In the genomic region with DNA sequence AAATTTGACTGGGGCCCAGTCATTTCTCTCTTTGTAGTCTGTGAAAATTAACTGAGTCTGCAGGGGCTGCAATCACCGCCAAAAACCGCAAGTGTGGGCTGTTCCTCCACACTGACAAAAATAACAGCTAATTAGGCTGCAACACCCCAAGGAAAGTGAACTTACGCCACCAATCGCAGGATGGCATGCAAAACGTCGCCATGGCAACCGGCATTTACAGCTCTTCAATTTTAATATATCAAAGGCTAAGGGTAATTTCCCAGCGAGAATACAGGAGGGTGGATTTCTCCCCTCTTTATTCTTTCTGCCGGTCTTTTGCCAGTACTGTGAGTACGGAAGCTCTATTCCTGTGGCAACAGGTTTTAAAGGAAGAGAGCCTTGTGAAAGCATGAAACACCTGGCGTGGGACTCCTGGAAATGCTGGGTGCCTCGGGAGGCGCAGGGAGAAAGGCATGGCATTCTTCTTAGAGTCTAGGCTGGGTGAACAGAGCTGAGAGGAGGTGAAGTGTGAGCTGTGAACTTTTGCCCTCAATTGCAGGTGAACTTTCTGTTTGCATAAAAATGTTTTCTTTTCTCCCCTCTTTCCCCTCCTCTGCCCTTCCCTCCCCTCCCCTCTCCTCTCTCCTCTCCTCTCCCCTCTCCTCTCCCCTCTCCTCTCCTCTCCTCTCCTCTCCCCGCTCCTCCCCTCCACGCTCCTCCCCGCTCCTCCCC, we compare ENCODE assay signal across 1 cellular context.
TF ChIP-seq lines count a peak whose summit lies in the region.

No MANE protein-coding gene starts in this region.

TF ChIP-seq in GM12878, 131 proteins besides CTCF, POLR2A, EP300 and RAD21 (continued from another document and continues in another):
- TF ChIP-seq, protein P1, sequence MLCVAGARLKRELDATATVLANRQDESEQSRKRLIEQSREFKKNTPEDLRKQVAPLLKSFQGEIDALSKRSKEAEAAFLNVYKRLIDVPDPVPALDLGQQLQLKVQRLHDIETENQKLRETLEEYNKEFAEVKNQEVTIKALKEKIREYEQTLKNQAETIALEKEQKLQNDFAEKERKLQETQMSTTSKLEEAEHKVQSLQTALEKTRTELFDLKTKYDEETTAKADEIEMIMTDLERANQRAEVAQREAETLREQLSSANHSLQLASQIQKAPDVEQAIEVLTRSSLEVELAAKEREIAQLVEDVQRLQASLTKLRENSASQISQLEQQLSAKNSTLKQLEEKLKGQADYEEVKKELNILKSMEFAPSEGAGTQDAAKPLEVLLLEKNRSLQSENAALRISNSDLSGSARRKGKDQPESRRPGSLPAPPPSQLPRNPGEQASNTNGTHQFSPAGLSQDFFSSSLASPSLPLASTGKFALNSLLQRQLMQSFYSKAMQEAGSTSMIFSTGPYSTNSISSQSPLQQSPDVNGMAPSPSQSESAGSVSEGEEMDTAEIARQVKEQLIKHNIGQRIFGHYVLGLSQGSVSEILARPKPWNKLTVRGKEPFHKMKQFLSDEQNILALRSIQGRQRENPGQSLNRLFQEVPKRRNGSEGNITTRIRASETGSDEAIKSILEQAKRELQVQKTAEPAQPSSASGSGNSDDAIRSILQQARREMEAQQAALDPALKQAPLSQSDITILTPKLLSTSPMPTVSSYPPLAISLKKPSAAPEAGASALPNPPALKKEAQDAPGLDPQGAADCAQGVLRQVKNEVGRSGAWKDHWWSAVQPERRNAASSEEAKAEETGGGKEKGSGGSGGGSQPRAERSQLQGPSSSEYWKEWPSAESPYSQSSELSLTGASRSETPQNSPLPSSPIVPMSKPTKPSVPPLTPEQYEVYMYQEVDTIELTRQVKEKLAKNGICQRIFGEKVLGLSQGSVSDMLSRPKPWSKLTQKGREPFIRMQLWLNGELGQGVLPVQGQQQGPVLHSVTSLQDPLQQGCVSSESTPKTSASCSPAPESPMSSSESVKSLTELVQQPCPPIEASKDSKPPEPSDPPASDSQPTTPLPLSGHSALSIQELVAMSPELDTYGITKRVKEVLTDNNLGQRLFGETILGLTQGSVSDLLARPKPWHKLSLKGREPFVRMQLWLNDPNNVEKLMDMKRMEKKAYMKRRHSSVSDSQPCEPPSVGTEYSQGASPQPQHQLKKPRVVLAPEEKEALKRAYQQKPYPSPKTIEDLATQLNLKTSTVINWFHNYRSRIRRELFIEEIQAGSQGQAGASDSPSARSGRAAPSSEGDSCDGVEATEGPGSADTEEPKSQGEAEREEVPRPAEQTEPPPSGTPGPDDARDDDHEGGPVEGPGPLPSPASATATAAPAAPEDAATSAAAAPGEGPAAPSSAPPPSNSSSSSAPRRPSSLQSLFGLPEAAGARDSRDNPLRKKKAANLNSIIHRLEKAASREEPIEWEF (IDR thresholded peaks at IDR 0.05; ENCODE audit: insufficient replicate concordance, low read depth, low read length) = no peak
- no peak; the same call in 1 of the 2 replicates for TF ChIP-seq ZNF207 (IDR thresholded peaks at IDR 0.05; ENCODE audit: borderline replicate concordance)
- no peak for TF ChIP-seq WRNIP1 (IDR thresholded peaks at IDR 0.05; ENCODE audit: borderline replicate concordance, low read depth, low read length)
- TF ChIP-seq, protein P2, sequence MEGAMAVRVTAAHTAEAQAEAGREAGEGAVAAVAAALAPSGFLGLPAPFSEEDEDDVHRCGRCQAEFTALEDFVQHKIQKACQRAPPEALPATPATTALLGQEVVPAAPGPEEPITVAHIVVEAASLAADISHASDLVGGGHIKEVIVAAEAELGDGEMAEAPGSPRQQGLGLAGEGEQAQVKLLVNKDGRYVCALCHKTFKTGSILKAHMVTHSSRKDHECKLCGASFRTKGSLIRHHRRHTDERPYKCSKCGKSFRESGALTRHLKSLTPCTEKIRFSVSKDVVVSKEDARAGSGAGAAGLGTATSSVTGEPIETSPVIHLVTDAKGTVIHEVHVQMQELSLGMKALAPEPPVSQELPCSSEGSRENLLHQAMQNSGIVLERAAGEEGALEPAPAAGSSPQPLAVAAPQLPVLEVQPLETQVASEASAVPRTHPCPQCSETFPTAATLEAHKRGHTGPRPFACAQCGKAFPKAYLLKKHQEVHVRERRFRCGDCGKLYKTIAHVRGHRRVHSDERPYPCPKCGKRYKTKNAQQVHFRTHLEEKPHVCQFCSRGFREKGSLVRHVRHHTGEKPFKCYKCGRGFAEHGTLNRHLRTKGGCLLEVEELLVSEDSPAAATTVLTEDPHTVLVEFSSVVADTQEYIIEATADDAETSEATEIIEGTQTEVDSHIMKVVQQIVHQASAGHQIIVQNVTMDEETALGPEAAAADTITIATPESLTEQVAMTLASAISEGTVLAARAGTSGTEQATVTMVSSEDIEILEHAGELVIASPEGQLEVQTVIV (IDR thresholded peaks at IDR 0.05; ENCODE audit: borderline replicate concordance, partially characterized antibody) = no peak
- peak; percentile 21; the same call in 1 of the 2 replicates for TF ChIP-seq TARDBP (IDR thresholded peaks at IDR 0.05; ENCODE audit: borderline replicate concordance)
- peak; percentile 81; the same call in 1 of the 2 replicates for TF ChIP-seq MXI1 (IDR thresholded peaks at IDR 0.05; ENCODE audit: low read depth, low read length)
- TF ChIP-seq, protein P3, sequence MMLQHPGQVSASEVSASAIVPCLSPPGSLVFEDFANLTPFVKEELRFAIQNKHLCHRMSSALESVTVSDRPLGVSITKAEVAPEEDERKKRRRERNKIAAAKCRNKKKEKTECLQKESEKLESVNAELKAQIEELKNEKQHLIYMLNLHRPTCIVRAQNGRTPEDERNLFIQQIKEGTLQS (IDR thresholded peaks at IDR 0.05; ENCODE audit: borderline replicate concordance, extremely low read depth, low read depth, low read length) = no peak
- peak; percentile 86 for TF ChIP-seq RFX5 (IDR thresholded peaks at IDR 0.05; ENCODE audit: low read depth, low read length)
- TF ChIP-seq BHLHE40 (IDR thresholded peaks at IDR 0.05; ENCODE audit: borderline replicate concordance in 1 of 2, low read depth in 2 of 2, low read length in 1 of 2) = peak; percentile 74 to 76
- TF ChIP-seq ZBED1 (IDR thresholded peaks at IDR 0.05; ENCODE audit: borderline replicate concordance) = peak; percentile 60; the same call in 1 of the 2 replicates
- no peak for TF ChIP-seq RBBP5 (conservative IDR thresholded peaks at IDR 0.05)
- TF ChIP-seq IRF4 (IDR thresholded peaks at IDR 0.05; ENCODE audit: low read depth, low read length) = peak; percentile 72; the same call in 1 of the 2 replicates
- TF ChIP-seq, protein P4, sequence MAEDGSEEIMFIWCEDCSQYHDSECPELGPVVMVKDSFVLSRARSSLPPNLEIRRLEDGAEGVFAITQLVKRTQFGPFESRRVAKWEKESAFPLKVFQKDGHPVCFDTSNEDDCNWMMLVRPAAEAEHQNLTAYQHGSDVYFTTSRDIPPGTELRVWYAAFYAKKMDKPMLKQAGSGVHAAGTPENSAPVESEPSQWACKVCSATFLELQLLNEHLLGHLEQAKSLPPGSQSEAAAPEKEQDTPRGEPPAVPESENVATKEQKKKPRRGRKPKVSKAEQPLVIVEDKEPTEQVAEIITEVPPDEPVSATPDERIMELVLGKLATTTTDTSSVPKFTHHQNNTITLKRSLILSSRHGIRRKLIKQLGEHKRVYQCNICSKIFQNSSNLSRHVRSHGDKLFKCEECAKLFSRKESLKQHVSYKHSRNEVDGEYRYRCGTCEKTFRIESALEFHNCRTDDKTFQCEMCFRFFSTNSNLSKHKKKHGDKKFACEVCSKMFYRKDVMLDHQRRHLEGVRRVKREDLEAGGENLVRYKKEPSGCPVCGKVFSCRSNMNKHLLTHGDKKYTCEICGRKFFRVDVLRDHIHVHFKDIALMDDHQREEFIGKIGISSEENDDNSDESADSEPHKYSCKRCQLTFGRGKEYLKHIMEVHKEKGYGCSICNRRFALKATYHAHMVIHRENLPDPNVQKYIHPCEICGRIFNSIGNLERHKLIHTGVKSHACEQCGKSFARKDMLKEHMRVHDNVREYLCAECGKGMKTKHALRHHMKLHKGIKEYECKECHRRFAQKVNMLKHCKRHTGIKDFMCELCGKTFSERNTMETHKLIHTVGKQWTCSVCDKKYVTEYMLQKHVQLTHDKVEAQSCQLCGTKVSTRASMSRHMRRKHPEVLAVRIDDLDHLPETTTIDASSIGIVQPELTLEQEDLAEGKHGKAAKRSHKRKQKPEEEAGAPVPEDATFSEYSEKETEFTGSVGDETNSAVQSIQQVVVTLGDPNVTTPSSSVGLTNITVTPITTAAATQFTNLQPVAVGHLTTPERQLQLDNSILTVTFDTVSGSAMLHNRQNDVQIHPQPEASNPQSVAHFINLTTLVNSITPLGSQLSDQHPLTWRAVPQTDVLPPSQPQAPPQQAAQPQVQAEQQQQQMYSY (CRISPR knock-in tag; IDR thresholded peaks at IDR 0.05) = no peak
- TF ChIP-seq, protein P5, sequence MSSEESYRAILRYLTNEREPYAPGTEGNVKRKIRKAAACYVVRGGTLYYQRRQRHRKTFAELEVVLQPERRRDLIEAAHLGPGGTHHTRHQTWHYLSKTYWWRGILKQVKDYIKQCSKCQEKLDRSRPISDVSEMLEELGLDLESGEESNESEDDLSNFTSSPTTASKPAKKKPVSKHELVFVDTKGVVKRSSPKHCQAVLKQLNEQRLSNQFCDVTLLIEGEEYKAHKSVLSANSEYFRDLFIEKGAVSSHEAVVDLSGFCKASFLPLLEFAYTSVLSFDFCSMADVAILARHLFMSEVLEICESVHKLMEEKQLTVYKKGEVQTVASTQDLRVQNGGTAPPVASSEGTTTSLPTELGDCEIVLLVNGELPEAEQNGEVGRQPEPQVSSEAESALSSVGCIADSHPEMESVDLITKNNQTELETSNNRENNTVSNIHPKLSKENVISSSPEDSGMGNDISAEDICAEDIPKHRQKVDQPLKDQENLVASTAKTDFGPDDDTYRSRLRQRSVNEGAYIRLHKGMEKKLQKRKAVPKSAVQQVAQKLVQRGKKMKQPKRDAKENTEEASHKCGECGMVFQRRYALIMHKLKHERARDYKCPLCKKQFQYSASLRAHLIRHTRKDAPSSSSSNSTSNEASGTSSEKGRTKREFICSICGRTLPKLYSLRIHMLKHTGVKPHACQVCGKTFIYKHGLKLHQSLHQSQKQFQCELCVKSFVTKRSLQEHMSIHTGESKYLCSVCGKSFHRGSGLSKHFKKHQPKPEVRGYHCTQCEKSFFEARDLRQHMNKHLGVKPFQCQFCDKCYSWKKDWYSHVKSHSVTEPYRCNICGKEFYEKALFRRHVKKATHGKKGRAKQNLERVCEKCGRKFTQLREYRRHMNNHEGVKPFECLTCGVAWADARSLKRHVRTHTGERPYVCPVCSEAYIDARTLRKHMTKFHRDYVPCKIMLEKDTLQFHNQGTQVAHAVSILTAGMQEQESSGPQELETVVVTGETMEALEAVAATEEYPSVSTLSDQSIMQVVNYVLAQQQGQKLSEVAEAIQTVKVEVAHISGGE (CRISPR knock-in tag; IDR thresholded peaks at IDR 0.05) = no peak
- TF ChIP-seq STAT3 (IDR thresholded peaks at IDR 0.05; ENCODE audit: low read depth, low read length) = no peak
- 0 out of 2 replicates have a peak, but pooled peaks have one; percentile 41 for TF ChIP-seq ZSCAN29 (IDR thresholded peaks at IDR 0.05)
- TF ChIP-seq SIX5 (IDR thresholded peaks at IDR 0.05; ENCODE audit: low read depth, low read length, severe bottlenecking) = no peak
- no peak for TF ChIP-seq NFXL1 (IDR thresholded peaks at IDR 0.05; ENCODE audit: borderline replicate concordance)
- TF ChIP-seq LARP7 (IDR thresholded peaks at IDR 0.05) = no peak
- TF ChIP-seq ETV6 (conservative IDR thresholded peaks at IDR 0.05 in 1 of 2, IDR thresholded peaks at IDR 0.05 in 1 of 2; ENCODE audit: borderline replicate concordance in 1 of 2, low read depth in 1 of 2) = peak in 1 of 2 experiments; percentile 31; a peak in 1 of 4 replicates
- peak; percentile 99 for TF ChIP-seq RUNX3 (IDR thresholded peaks at IDR 0.05; ENCODE audit: low read length)
- TF ChIP-seq JUNB (IDR thresholded peaks at IDR 0.05) = peak; percentile 84
- TF ChIP-seq HDAC6 (IDR thresholded peaks at IDR 0.05; ENCODE audit: unreplicated experiment) = no peak
- peak; percentile 99 for TF ChIP-seq BMI1 (IDR thresholded peaks at IDR 0.05; ENCODE audit: borderline replicate concordance)
- TF ChIP-seq, protein P6, sequence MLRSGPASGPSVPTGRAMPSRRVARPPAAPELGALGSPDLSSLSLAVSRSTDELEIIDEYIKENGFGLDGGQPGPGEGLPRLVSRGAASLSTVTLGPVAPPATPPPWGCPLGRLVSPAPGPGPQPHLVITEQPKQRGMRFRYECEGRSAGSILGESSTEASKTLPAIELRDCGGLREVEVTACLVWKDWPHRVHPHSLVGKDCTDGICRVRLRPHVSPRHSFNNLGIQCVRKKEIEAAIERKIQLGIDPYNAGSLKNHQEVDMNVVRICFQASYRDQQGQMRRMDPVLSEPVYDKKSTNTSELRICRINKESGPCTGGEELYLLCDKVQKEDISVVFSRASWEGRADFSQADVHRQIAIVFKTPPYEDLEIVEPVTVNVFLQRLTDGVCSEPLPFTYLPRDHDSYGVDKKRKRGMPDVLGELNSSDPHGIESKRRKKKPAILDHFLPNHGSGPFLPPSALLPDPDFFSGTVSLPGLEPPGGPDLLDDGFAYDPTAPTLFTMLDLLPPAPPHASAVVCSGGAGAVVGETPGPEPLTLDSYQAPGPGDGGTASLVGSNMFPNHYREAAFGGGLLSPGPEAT (IDR thresholded peaks at IDR 0.05; ENCODE audit: low read depth) = peak; percentile 92
- peak; percentile 60 for TF ChIP-seq JUND (IDR thresholded peaks at IDR 0.05; ENCODE audit: low read depth, low read length)
- TF ChIP-seq YY1 (IDR thresholded peaks at IDR 0.05; ENCODE audit: low read depth, low read length) = 0 out of 2 replicates have a peak, but pooled peaks have one; percentile 5
- TF ChIP-seq HDGF (IDR thresholded peaks at IDR 0.05) = no peak
- TF ChIP-seq SP1 (IDR thresholded peaks at IDR 0.05; ENCODE audit: low read depth, low read length) = peak; percentile 80
- TF ChIP-seq SMAD5 (IDR thresholded peaks at IDR 0.05; ENCODE audit: low read depth) = no peak
- TF ChIP-seq, protein P7, sequence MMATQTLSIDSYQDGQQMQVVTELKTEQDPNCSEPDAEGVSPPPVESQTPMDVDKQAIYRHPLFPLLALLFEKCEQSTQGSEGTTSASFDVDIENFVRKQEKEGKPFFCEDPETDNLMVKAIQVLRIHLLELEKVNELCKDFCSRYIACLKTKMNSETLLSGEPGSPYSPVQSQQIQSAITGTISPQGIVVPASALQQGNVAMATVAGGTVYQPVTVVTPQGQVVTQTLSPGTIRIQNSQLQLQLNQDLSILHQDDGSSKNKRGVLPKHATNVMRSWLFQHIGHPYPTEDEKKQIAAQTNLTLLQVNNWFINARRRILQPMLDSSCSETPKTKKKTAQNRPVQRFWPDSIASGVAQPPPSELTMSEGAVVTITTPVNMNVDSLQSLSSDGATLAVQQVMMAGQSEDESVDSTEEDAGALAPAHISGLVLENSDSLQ (IDR thresholded peaks at IDR 0.05) = peak; percentile 87
- no peak for TF ChIP-seq KAT2A (conservative IDR thresholded peaks at IDR 0.05; ENCODE audit: control insufficient read depth, low read depth, low read length)
- peak; percentile 62 for TF ChIP-seq CREM (IDR thresholded peaks at IDR 0.05; ENCODE audit: low read depth)
- TF ChIP-seq GATAD2B (conservative IDR thresholded peaks at IDR 0.05; ENCODE audit: low read depth) = peak; percentile 77; the same call in 1 of the 2 replicates
- TF ChIP-seq ATF7 (IDR thresholded peaks at IDR 0.05; ENCODE audit: low read depth) = peak; percentile 82
